1 cellular context compared by ENCODE assay signal in genomic region chrX:96405842-96406241, GRCh38.
TF ChIP-seq lines count a peak whose summit lies in the region.

No MANE protein-coding gene starts in this region.

TF ChIP-seq in H1, 55 proteins besides CTCF, POLR2A, EP300 and RAD21:
- 0 out of 2 replicates have a peak, but pooled peaks have one; percentile 44 for TF ChIP-seq YY1 (IDR thresholded peaks at IDR 0.05; ENCODE audit: low read depth, low read length)
- no peak for TF ChIP-seq POU5F1 (IDR thresholded peaks at IDR 0.05; ENCODE audit: low read depth, low read length)
- TF ChIP-seq TAF1 (IDR thresholded peaks at IDR 0.05; ENCODE audit: low read depth, low read length): no peak
